Comparison of ENCODE assay signal across 1 cellular context in the genomic region with DNA sequence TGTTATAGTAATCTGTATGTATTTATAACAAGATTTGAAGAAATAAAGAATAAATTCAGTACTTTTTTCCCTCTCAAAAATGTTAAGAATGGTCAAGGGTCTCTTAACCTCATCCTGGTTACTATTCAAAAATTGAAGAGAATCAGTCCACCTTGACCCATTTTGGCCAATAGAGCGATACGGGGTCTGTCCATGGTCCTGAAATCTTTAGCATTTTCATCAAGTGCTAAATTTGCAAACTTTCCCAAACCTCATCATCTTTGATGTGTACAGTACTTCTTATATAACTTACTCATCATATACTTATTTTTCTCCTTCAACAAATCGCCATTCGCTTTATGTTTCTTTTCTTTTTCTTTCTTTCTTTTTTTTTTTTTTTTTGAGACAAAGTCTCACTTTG.
A peak's percentile ranks its signal among the peaks of the same experiment; 100 is the strongest.
TF ChIP-seq lines count a peak whose summit lies in the region.

No MANE protein-coding gene starts in this region.

TF ChIP-seq in K562, 482 proteins besides CTCF, POLR2A, EP300 and RAD21 (continued from another document and continues in another):
- TF ChIP-seq, protein P1, sequence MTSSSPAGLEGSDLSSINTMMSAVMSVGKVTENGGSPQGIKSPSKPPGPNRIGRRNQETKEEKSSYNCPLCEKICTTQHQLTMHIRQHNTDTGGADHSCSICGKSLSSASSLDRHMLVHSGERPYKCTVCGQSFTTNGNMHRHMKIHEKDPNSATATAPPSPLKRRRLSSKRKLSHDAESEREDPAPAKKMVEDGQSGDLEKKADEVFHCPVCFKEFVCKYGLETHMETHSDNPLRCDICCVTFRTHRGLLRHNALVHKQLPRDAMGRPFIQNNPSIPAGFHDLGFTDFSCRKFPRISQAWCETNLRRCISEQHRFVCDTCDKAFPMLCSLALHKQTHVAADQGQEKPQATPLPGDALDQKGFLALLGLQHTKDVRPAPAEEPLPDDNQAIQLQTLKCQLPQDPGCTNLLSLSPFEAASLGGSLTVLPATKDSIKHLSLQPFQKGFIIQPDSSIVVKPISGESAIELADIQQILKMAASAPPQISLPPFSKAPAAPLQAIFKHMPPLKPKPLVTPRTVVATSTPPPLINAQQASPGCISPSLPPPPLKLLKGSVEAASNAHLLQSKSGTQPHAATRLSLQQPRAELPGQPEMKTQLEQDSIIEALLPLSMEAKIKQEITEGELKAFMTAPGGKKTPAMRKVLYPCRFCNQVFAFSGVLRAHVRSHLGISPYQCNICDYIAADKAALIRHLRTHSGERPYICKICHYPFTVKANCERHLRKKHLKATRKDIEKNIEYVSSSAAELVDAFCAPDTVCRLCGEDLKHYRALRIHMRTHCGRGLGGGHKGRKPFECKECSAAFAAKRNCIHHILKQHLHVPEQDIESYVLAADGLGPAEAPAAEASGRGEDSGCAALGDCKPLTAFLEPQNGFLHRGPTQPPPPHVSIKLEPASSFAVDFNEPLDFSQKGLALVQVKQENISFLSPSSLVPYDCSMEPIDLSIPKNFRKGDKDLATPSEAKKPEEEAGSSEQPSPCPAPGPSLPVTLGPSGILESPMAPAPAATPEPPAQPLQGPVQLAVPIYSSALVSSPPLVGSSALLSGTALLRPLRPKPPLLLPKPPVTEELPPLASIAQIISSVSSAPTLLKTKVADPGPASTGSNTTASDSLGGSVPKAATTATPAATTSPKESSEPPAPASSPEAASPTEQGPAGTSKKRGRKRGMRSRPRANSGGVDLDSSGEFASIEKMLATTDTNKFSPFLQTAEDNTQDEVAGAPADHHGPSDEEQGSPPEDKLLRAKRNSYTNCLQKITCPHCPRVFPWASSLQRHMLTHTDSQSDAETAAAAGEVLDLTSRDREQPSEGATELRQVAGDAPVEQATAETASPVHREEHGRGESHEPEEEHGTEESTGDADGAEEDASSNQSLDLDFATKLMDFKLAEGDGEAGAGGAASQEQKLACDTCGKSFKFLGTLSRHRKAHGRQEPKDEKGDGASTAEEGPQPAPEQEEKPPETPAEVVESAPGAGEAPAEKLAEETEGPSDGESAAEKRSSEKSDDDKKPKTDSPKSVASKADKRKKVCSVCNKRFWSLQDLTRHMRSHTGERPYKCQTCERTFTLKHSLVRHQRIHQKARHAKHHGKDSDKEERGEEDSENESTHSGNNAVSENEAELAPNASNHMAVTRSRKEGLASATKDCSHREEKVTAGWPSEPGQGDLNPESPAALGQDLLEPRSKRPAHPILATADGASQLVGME (CRISPR knock-in tag; IDR thresholded peaks at IDR 0.05) = no peak
- TF ChIP-seq NFYB (IDR thresholded peaks at IDR 0.05; ENCODE audit: extremely low read depth, insufficient read length) (peak; percentile 18), KDM1A (IDR thresholded peaks at IDR 0.05) (no peak), TAF15 (IDR thresholded peaks at IDR 0.05; ENCODE audit: low read depth, low read length) (no peak), HDAC2 (IDR thresholded peaks at IDR 0.05) (no peak), YBX1 (IDR thresholded peaks at IDR 0.05) (no peak), ATF1 (CRISPR knock-in tag; IDR thresholded peaks at IDR 0.05) (no peak), ATF1 (tag; IDR thresholded peaks at IDR 0.05) (no peak), NFRKB (IDR thresholded peaks at IDR 0.05; ENCODE audit: low read depth) (no peak), CREM (IDR thresholded peaks at IDR 0.05; ENCODE audit: low read depth) (no peak), ILK (tag; IDR thresholded peaks at IDR 0.05; ENCODE audit: borderline replicate concordance, low read depth) (no peak), PCBP2 (IDR thresholded peaks at IDR 0.05; ENCODE audit: low read depth, low read length, poor library complexity, severe bottlenecking) (no peak), RFX5 (IDR thresholded peaks at IDR 0.05; ENCODE audit: low read depth, low read length) (no peak), CBFA2T2 (conservative IDR thresholded peaks at IDR 0.05) (no peak), PPARD (CRISPR knock-in tag; IDR thresholded peaks at IDR 0.05) (no peak), ETV5 (CRISPR knock-in tag; IDR thresholded peaks at IDR 0.05; ENCODE audit: low read depth) (no peak), BHLHE40 (IDR thresholded peaks at IDR 0.05; ENCODE audit: low read length) (no peak), TCFL5 (CRISPR knock-in tag; conservative IDR thresholded peaks at IDR 0.05) (no peak), FOXP1 (CRISPR knock-in tag; IDR thresholded peaks at IDR 0.05) (no peak), ARHGAP35 (IDR thresholded peaks at IDR 0.05; ENCODE audit: partially characterized antibody) (no peak), FIP1L1 (IDR thresholded peaks at IDR 0.05; ENCODE audit: low read depth, low read length, poor library complexity, severe bottlenecking) (no peak), BRCA1 (IDR thresholded peaks at IDR 0.05) (no peak), BRCA1 (CRISPR knock-in tag; IDR thresholded peaks at IDR 0.05) (no peak), ETV6 (IDR thresholded peaks at IDR 0.05; ENCODE audit: borderline replicate concordance in 1 of 2, low read depth in 2 of 2, low read length in 1 of 2) (no peak), ETV6 (CRISPR knock-in tag; IDR thresholded peaks at IDR 0.05; ENCODE audit: borderline replicate concordance) (no peak), HIVEP1 (CRISPR knock-in tag; IDR thresholded peaks at IDR 0.05) (no peak), ZNF212 (CRISPR knock-in tag; IDR thresholded peaks at IDR 0.05) (no peak), SNRNP70 (optimal IDR thresholded peaks at IDR 0.05; ENCODE audit: low read depth, low read length) (no peak), ZNF695 (CRISPR knock-in tag; IDR thresholded peaks at IDR 0.05) (no peak), ELF2 (CRISPR knock-in tag; IDR thresholded peaks at IDR 0.05) (no peak), C11orf30 (IDR thresholded peaks at IDR 0.05; ENCODE audit: low read depth) (peak; percentile 4; the same call in 1 of the 2 replicates), SRSF1 (IDR thresholded peaks at IDR 0.05; ENCODE audit: low read depth, low read length) (no peak), ZNF41 (CRISPR knock-in tag; conservative IDR thresholded peaks at IDR 0.05) (no peak), ZEB2 (IDR thresholded peaks at IDR 0.05) (no peak), CBX1 (IDR thresholded peaks at IDR 0.05; ENCODE audit: low read depth) (no peak), ZNF134 (CRISPR knock-in tag; conservative IDR thresholded peaks at IDR 0.05) (no peak), NEUROD1 (IDR thresholded peaks at IDR 0.05; ENCODE audit: borderline replicate concordance, low read depth, low read length, partially characterized antibody) (no peak), SREBF2 (CRISPR knock-in tag; IDR thresholded peaks at IDR 0.05) (no peak), POLR2B (IDR thresholded peaks at IDR 0.05; ENCODE audit: low read depth, partially characterized antibody) (no peak), MIER1 (IDR thresholded peaks at IDR 0.05; ENCODE audit: low read depth) (peak; percentile 97)
- TF ChIP-seq, protein P2, sequence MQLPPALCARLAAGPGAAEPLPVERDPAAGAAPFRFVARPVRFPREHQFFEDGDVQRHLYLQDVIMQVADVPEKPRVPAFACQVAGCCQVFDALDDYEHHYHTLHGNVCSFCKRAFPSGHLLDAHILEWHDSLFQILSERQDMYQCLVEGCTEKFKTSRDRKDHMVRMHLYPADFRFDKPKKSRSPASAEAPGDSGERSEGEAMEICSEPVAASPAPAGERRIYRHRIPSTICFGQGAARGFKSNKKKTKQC (CRISPR knock-in tag; IDR thresholded peaks at IDR 0.05) = no peak
- TF ChIP-seq, protein P3, sequence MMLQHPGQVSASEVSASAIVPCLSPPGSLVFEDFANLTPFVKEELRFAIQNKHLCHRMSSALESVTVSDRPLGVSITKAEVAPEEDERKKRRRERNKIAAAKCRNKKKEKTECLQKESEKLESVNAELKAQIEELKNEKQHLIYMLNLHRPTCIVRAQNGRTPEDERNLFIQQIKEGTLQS (IDR thresholded peaks at IDR 0.05) = no peak
- TF ChIP-seq, protein P3 (CRISPR knock-in tag; conservative IDR thresholded peaks at IDR 0.05) = no peak
- TF ChIP-seq, protein P4, sequence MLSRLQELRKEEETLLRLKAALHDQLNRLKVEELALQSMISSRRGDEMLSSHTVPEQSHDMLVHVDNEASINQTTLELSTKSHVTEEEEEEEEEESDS (CRISPR knock-in tag; IDR thresholded peaks at IDR 0.05) = no peak
- TF ChIP-seq, protein P5, sequence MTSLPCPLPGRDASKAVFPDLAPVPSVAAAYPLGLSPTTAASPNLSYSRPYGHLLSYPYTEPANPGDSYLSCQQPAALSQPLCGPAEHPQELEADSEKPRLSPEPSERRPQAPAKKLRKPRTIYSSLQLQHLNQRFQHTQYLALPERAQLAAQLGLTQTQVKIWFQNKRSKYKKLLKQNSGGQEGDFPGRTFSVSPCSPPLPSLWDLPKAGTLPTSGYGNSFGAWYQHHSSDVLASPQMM (CRISPR knock-in tag; IDR thresholded peaks at IDR 0.05) = no peak
- TF ChIP-seq, protein P6, sequence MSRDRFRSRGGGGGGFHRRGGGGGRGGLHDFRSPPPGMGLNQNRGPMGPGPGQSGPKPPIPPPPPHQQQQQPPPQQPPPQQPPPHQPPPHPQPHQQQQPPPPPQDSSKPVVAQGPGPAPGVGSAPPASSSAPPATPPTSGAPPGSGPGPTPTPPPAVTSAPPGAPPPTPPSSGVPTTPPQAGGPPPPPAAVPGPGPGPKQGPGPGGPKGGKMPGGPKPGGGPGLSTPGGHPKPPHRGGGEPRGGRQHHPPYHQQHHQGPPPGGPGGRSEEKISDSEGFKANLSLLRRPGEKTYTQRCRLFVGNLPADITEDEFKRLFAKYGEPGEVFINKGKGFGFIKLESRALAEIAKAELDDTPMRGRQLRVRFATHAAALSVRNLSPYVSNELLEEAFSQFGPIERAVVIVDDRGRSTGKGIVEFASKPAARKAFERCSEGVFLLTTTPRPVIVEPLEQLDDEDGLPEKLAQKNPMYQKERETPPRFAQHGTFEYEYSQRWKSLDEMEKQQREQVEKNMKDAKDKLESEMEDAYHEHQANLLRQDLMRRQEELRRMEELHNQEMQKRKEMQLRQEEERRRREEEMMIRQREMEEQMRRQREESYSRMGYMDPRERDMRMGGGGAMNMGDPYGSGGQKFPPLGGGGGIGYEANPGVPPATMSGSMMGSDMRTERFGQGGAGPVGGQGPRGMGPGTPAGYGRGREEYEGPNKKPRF (IDR thresholded peaks at IDR 0.05; ENCODE audit: low read depth, low read length) = no peak
- TF ChIP-seq, protein P7, sequence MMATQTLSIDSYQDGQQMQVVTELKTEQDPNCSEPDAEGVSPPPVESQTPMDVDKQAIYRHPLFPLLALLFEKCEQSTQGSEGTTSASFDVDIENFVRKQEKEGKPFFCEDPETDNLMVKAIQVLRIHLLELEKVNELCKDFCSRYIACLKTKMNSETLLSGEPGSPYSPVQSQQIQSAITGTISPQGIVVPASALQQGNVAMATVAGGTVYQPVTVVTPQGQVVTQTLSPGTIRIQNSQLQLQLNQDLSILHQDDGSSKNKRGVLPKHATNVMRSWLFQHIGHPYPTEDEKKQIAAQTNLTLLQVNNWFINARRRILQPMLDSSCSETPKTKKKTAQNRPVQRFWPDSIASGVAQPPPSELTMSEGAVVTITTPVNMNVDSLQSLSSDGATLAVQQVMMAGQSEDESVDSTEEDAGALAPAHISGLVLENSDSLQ (IDR thresholded peaks at IDR 0.05) = no peak
- TF ChIP-seq, protein P8, sequence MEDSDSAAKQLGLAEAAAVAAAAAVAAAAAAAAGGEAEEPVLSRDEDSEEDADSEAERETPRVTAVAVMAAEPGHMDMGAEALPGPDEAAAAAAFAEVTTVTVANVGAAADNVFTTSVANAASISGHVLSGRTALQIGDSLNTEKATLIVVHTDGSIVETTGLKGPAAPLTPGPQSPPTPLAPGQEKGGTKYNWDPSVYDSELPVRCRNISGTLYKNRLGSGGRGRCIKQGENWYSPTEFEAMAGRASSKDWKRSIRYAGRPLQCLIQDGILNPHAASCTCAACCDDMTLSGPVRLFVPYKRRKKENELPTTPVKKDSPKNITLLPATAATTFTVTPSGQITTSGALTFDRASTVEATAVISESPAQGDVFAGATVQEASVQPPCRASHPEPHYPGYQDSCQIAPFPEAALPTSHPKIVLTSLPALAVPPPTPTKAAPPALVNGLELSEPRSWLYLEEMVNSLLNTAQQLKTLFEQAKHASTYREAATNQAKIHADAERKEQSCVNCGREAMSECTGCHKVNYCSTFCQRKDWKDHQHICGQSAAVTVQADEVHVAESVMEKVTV (CRISPR knock-in tag; IDR thresholded peaks at IDR 0.05) = no peak
- TF ChIP-seq, protein P9, sequence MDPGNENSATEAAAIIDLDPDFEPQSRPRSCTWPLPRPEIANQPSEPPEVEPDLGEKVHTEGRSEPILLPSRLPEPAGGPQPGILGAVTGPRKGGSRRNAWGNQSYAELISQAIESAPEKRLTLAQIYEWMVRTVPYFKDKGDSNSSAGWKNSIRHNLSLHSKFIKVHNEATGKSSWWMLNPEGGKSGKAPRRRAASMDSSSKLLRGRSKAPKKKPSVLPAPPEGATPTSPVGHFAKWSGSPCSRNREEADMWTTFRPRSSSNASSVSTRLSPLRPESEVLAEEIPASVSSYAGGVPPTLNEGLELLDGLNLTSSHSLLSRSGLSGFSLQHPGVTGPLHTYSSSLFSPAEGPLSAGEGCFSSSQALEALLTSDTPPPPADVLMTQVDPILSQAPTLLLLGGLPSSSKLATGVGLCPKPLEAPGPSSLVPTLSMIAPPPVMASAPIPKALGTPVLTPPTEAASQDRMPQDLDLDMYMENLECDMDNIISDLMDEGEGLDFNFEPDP (CRISPR knock-in tag; IDR thresholded peaks at IDR 0.05) = no peak
- TF ChIP-seq, protein P10, sequence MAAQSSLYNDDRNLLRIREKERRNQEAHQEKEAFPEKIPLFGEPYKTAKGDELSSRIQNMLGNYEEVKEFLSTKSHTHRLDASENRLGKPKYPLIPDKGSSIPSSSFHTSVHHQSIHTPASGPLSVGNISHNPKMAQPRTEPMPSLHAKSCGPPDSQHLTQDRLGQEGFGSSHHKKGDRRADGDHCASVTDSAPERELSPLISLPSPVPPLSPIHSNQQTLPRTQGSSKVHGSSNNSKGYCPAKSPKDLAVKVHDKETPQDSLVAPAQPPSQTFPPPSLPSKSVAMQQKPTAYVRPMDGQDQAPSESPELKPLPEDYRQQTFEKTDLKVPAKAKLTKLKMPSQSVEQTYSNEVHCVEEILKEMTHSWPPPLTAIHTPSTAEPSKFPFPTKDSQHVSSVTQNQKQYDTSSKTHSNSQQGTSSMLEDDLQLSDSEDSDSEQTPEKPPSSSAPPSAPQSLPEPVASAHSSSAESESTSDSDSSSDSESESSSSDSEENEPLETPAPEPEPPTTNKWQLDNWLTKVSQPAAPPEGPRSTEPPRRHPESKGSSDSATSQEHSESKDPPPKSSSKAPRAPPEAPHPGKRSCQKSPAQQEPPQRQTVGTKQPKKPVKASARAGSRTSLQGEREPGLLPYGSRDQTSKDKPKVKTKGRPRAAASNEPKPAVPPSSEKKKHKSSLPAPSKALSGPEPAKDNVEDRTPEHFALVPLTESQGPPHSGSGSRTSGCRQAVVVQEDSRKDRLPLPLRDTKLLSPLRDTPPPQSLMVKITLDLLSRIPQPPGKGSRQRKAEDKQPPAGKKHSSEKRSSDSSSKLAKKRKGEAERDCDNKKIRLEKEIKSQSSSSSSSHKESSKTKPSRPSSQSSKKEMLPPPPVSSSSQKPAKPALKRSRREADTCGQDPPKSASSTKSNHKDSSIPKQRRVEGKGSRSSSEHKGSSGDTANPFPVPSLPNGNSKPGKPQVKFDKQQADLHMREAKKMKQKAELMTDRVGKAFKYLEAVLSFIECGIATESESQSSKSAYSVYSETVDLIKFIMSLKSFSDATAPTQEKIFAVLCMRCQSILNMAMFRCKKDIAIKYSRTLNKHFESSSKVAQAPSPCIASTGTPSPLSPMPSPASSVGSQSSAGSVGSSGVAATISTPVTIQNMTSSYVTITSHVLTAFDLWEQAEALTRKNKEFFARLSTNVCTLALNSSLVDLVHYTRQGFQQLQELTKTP (IDR thresholded peaks at IDR 0.05; ENCODE audit: low read depth in 1 of 2, partially characterized antibody in 2 of 2) = peak in 1 of 2 experiments; percentile 81
